13 cellular contexts compared by ENCODE assay signal in the genomic region with DNA sequence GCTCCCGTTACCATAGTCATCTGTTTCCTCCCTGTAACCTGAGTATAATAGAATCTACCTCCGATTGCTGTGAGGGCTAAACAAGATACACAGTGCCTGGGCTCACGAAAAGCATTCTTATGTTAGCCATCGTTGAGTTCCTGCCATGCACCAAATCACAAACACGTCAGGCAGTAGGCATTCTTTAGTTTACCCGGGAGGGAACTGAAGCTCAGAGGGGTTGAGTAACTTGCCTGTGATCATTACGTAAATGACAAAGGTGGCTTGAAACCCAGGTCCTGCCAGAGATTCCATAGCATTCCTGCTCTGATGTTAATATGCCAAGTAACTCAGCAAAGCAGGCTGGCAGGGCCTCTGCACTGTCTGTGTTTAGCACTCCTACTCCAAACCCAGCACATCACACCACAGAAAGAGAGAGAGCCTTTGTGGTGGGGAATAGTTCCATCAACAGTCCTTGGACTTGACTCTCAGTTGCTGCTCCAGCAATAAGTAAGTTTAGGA. TPM values are rescaled to one million over a fixed set of nuclear protein-coding genes. Genes with fewer than 3 reads are reported as not detected.
DNase-seq lines count a peak whose midpoint lies in the region; ATAC-seq, FAIRE-seq and TF ChIP-seq lines count a peak whose summit lies in the region.
"Had no signal": no experiment of that assay in that cellular context is flagged by ENCODE, and none has a peak within 500 bp of the region (broad histone marks: within the 10 kb centered on the region; RNA-seq: fewer than 3 reads in every experiment).

No MANE protein-coding gene starts in this region.

- peak; percentile 88 for FAIRE-seq in HTR-8/SVneo (lab: Jason Lieb, UNC)

- no peaks in the 10 kb centered on the region for H3K36me3 Mint-ChIP-seq in activated T-helper 17 cell treated with anti-CD3 and anti-CD28 coated beads, Interleukin-2, amount 50 U/mL, for 72 hours (ENCODE audit: low read depth)
- H3K36me3 Mint-ChIP-seq in activated CD8-positive, alpha-beta memory T cell treated with anti-CD3 and anti-CD28 coated beads, Interleukin-2, amount 10 ng/mL, durations not matched to agents 7 days and 5 days: no peaks in the 10 kb centered on the region
- H3K36me3 Mint-ChIP-seq: naive B cell had no signal

- H3K27me3 ChIP-seq in right atrium auricular region (no peaks in the 10 kb centered on the region), psoas muscle (ENCODE audit: insufficient read depth in 3 of 3, low read length in 2 of 3) (no peaks in the 10 kb centered on the region), testis (no peaks in the 10 kb centered on the region)
- H3K27me3 ChIP-seq: ascending aorta had no signal

- no peak overlapping the region for H3K4me3 Mint-ChIP-seq in activated T-helper 17 cell treated with anti-CD3 and anti-CD28 coated beads, Interleukin-2, amount 50 U/mL, for 72 hours
- no peak overlapping the region for H3K4me3 Mint-ChIP-seq in activated CD8-positive, alpha-beta memory T cell treated with anti-CD3 and anti-CD28 coated beads, Interleukin-2, amount 10 ng/mL, durations not matched to agents 7 days and 5 days

- TF ChIP-seq CTCF in right atrium auricular region (IDR thresholded peaks at IDR 0.05) (no peak), psoas muscle (IDR thresholded peaks at IDR 0.05) (no peak), testis (IDR thresholded peaks at IDR 0.05) (no peak)

- H3K9me3 ChIP-seq in right atrium auricular region: no peaks in the 10 kb centered on the region
- no peaks in the 10 kb centered on the region for H3K9me3 ChIP-seq in psoas muscle
- H3K9me3 ChIP-seq in testis: no peaks in the 10 kb centered on the region
- H3K9me3 ChIP-seq: ascending aorta had no signal

- intact Hi-C loops in psoas muscle (cut with DNase I): no loop called here
- intact Hi-C loops in testis (cut with DNase I; ENCODE audit: low total_unique reads): no loop called here

- H3K4me1 Mint-ChIP-seq in activated T-helper 17 cell treated with anti-CD3 and anti-CD28 coated beads, Interleukin-2, amount 50 U/mL, for 72 hours: no peaks in the 10 kb centered on the region
- H3K4me1 Mint-ChIP-seq in activated CD8-positive, alpha-beta memory T cell treated with anti-CD3 and anti-CD28 coated beads, Interleukin-2, amount 10 ng/mL, durations not matched to agents 7 days and 5 days: peaks cover 2% of the 10 kb centered on the region
- H3K4me1 Mint-ChIP-seq: naive B cell had no signal

- H3K27me3 Mint-ChIP-seq in activated T-helper 17 cell treated with anti-CD3 and anti-CD28 coated beads, Interleukin-2, amount 50 U/mL, for 72 hours: peaks cover 1% of the 10 kb centered on the region
- H3K27me3 Mint-ChIP-seq in activated CD8-positive, alpha-beta memory T cell treated with anti-CD3 and anti-CD28 coated beads, Interleukin-2, amount 10 ng/mL, durations not matched to agents 7 days and 5 days: peaks cover 18% of the 10 kb centered on the region

- H3K27ac Mint-ChIP-seq in activated T-helper 17 cell treated with anti-CD3 and anti-CD28 coated beads, Interleukin-2, amount 50 U/mL, for 72 hours: peak overlapping the region; percentile 64
- H3K27ac Mint-ChIP-seq in activated CD8-positive, alpha-beta memory T cell treated with anti-CD3 and anti-CD28 coated beads, Interleukin-2, amount 10 ng/mL, durations not matched to agents 7 days and 5 days: no peak overlapping the region

- CTCF ChIA-PET in activated CD8-positive, alpha-beta memory T cell treated with anti-CD3 and anti-CD28 coated beads, Interleukin-2, amount 10 ng/mL, durations not matched to agents 7 days and 5 days (lab: Charles Lee): interaction anchor here (1.0 kb wide), 1 partner anchor 367 kb away, joined by 3 read pairs; no protein-coding TSS in a partner anchor

- ATAC-seq in activated T-helper 17 cell treated with anti-CD3 and anti-CD28 coated beads, Interleukin-2, amount 50 U/mL, for 72 hours (replicated peaks): no peak
- peak; percentile 67 to 84 (median 75) for ATAC-seq in psoas muscle
- ATAC-seq in activated CD8-positive, alpha-beta memory T cell treated with anti-CD3 and anti-CD28 coated beads, Interleukin-2, amount 10 ng/mL, durations not matched to agents 7 days and 5 days: no peak

- H3K27ac ChIP-seq in right atrium auricular region (peak overlapping the region; percentile 78 to 92), psoas muscle (peak overlapping the region; percentile 73), testis (no peak overlapping the region)
- H3K27ac ChIP-seq: ascending aorta had no signal

- TF ChIP-seq POLR2A in testis (IDR thresholded peaks at IDR 0.05): no peak

- WGBS in psoas muscle, 3 donors: 19 to 29% (median 28%) methylated on average over 7 of the region's 7 CpGs
- 71 to 76% methylated on average over 7 of the region's 7 CpGs for WGBS in testis, 2 donors

- H3K36me3 ChIP-seq in right atrium auricular region (no peaks in the 10 kb centered on the region), psoas muscle (ENCODE audit: insufficient read depth in 1 of 2, low read depth in 1 of 2) (no peaks in the 10 kb centered on the region), testis (ENCODE audit: low read depth, missing control alignments) (no peaks in the 10 kb centered on the region)
- H3K36me3 ChIP-seq: ascending aorta had no signal

- peak overlapping the region; percentile 47 to 55 for H3K4me3 ChIP-seq in right atrium auricular region
- peak overlapping the region; percentile 60 for H3K4me3 ChIP-seq in psoas muscle
- no peak overlapping the region for H3K4me3 ChIP-seq in testis
- H3K4me3 ChIP-seq: ascending aorta had no signal

- H3K9me3 Mint-ChIP-seq in activated T-helper 17 cell treated with anti-CD3 and anti-CD28 coated beads, Interleukin-2, amount 50 U/mL, for 72 hours: no peaks in the 10 kb centered on the region
- H3K9me3 Mint-ChIP-seq in activated CD8-positive, alpha-beta memory T cell treated with anti-CD3 and anti-CD28 coated beads, Interleukin-2, amount 10 ng/mL, durations not matched to agents 7 days and 5 days (ENCODE audit: low read depth): no peaks in the 10 kb centered on the region
- H3K9me3 Mint-ChIP-seq: naive B cell had no signal

- DNase-seq in HTR-8/SVneo (ENCODE audit: insufficient read length, low spot score): peak; percentile 31
- DNase-seq in right atrium auricular region (ENCODE audit: low spot score): no peak
- no peak for DNase-seq in psoas muscle
- DNase-seq in activated CD4-positive, alpha-beta T cell treated with anti-CD3 and anti-CD28 coated beads, Interleukin-2, amount 50 U/mL, for 1 hour: no peak
- DNase-seq in activated CD8-positive, alpha-beta memory T cell treated with anti-CD3 and anti-CD28 coated beads, Interleukin-2, amount 10 ng/mL, durations not matched to agents 7 days and 5 days: no peak
- no peak for DNase-seq in NCI-H748 treated with DMSO at 0.1 percent for 48 hours (lab: John Stamatoyannopoulos, UW)
- no peak for DNase-seq in testis
- DNase-seq: activated CD4-positive, alpha-beta T cell treated with anti-CD3 and anti-CD28 coated beads, Interleukin-2, amount 50 U/mL, for 48 hours; foreskin melanocyte; naive B cell had no signal

- H3K4me1 ChIP-seq in right atrium auricular region (peaks cover 0 to 21% of the 10 kb centered on the region in 2 donors), psoas muscle (peaks cover 15% of the 10 kb centered on the region), testis (peaks cover 5% of the 10 kb centered on the region)
- H3K4me1 ChIP-seq: ascending aorta had no signal

RNA-seq across cellular contexts. Expression of gene SCN2B, which starts 1.4 kb away (rescaled TPM):
- total RNA-seq in activated T-helper 17 cell treated with anti-CD3 and anti-CD28 coated beads, Interleukin-2, amount 50 U/mL, for 72 hours: under 1 TPM in 1 of 2 donors, not detected in 1; 0.11 TPM
- 1 to 10 TPM; 3.4 to 8.2 TPM for total RNA-seq in right atrium auricular region
- total RNA-seq in psoas muscle: 1 to 10 TPM in 3 of 4 donors, under 1 TPM in 1; 0.40 to 6.6 (median 1.8) TPM
- polyA plus RNA-seq in psoas muscle: under 1 TPM; 0.09 to 0.51 (median 0.23) TPM
- not detected for total RNA-seq in activated CD8-positive, alpha-beta memory T cell treated with anti-CD3 and anti-CD28 coated beads, Interleukin-2, amount 10 ng/mL, durations not matched to agents 7 days and 5 days
- total RNA-seq in testis: under 1 TPM; 0.24 to 0.43 TPM
- 0.70 TPM for polyA plus RNA-seq in testis (ENCODE audit: insufficient read depth, low read depth, low replicate concordance)
- total RNA-seq: RPMI7951 had no signal

RNA-seq across cellular contexts. Expression of gene SCN4B, which starts 22.5 kb away (rescaled TPM):
- total RNA-seq in activated T-helper 17 cell treated with anti-CD3 and anti-CD28 coated beads, Interleukin-2, amount 50 U/mL, for 72 hours: 1 to 10 TPM in 1 of 2 donors, under 1 TPM in 1; 0.09 to 3.3 TPM
- total RNA-seq in right atrium auricular region (10 to 100 TPM in 1 of 2 donors, 1 to 10 TPM in 1; 2.5 to 11.8 TPM), psoas muscle (10 to 100 TPM in 1 of 4 donors, 1 to 10 TPM in 3; 5.1 to 15.1 (median 7.8) TPM), testis (1 to 10 TPM; 1.9 to 2.0 TPM)
- polyA plus RNA-seq in psoas muscle (1 to 10 TPM; 3.6 to 6.3 (median 4.1) TPM), testis (ENCODE audit: insufficient read depth, low read depth, low replicate concordance) (4.9 TPM)
- total RNA-seq in activated CD8-positive, alpha-beta memory T cell treated with anti-CD3 and anti-CD28 coated beads, Interleukin-2, amount 10 ng/mL, durations not matched to agents 7 days and 5 days: under 1 TPM in 1 of 2 experiments, not detected in 1; 0.54 TPM
- total RNA-seq: RPMI7951 had no signal

RNA-seq across cellular contexts. Expression of gene JAML, which starts 49.7 kb away (rescaled TPM):
- 100 to 1,000 TPM in 1 of 2 donors, 10 to 100 TPM in 1; 74.0 to 276 TPM for total RNA-seq in activated T-helper 17 cell treated with anti-CD3 and anti-CD28 coated beads, Interleukin-2, amount 50 U/mL, for 72 hours
- total RNA-seq in right atrium auricular region: 1 to 10 TPM in 1 of 2 donors, under 1 TPM in 1; 0.48 to 2.2 TPM
- 1 to 10 TPM in 2 of 4 donors, under 1 TPM in 2; 0.48 to 1.8 (median 1.1) TPM for total RNA-seq in psoas muscle
- under 1 TPM; 0.21 to 0.36 (median 0.25) TPM for polyA plus RNA-seq in psoas muscle
- total RNA-seq in activated CD8-positive, alpha-beta memory T cell treated with anti-CD3 and anti-CD28 coated beads, Interleukin-2, amount 10 ng/mL, durations not matched to agents 7 days and 5 days: 100 to 1,000 TPM; 139 to 142 TPM
- total RNA-seq in testis: 1 to 10 TPM; 1.9 to 3.5 TPM
- polyA plus RNA-seq in testis (ENCODE audit: insufficient read depth, low read depth, low replicate concordance): 9.7 TPM
- total RNA-seq: ascending aorta, RPMI7951 had no signal

Comparison
In these comparisons a context has a peak if more than half of its experiments do, and no peak if none do; other contexts are left out.
1. ATAC-seq: peak in psoas muscle (4 of 4); none in activated T-helper 17 cell treated with anti-CD3 and anti-CD28 coated beads, Interleukin-2, amount 50 U/mL, for 72 hours (single experiment) and activated CD8-positive, alpha-beta memory T cell treated with anti-CD3 and anti-CD28 coated beads, Interleukin-2, amount 10 ng/mL, durations not matched to agents 7 days and 5 days (single experiment).
2. H3K27ac ChIP-seq: peak in right atrium auricular region (2 of 2) and psoas muscle (single experiment); none in testis (0 of 2).
3. H3K4me3 ChIP-seq: peak in right atrium auricular region (2 of 2) and psoas muscle (single experiment); none in testis (0 of 2).
4. RNA of gene JAML, which starts 49.7 kb away (total RNA-seq): 74.0 to 276 TPM in activated T-helper 17 cell treated with anti-CD3 and anti-CD28 coated beads, Interleukin-2, amount 50 U/mL, for 72 hours and 139 to 142 TPM in activated CD8-positive, alpha-beta memory T cell treated with anti-CD3 and anti-CD28 coated beads, Interleukin-2, amount 10 ng/mL, durations not matched to agents 7 days and 5 days; 1.9 to 3.5 TPM in testis, 0.48 to 2.2 TPM in right atrium auricular region and 0.48 to 1.8 TPM in psoas muscle; every median in the first group is over 10 times any median in the second.